8 cellular contexts compared by ENCODE assay signal in genomic region chr9:98708933-98709911, GRCh38. TPM values are rescaled to one million over a fixed set of nuclear protein-coding genes. Genes with fewer than 3 reads are reported as not detected.
A peak's percentile ranks its signal among the peaks of the same experiment; 100 is the strongest.
DNase-seq lines count a peak whose midpoint lies in the region; ATAC-seq and TF ChIP-seq lines count a peak whose summit lies in the region.
"Had no signal": no experiment of that assay in that cellular context is flagged by ENCODE, and none has a peak within 500 bp of the region (broad histone marks: within the 10 kb centered on the region; RNA-seq: fewer than 3 reads in every experiment).

Gene GABBR2, minus strand, starts transcription at chr9:98708935. Its CDS starts 198 bp downstream, at chr9:98708737.

- peak; percentile 33 for DNase-seq in EL
- peak; percentile 2 for DNase-seq in NCI-H146 treated with DMSO at 0.1 percent for 48 hours (lab: John Stamatoyannopoulos, UW; ENCODE audit: unreplicated experiment)
- DNase-seq in fibroblast of lung (ENCODE audit: low read depth in 2 of 2) = peak in 1 of 2 donors; percentile 23
- no peak for DNase-seq in psoas muscle
- no peak for DNase-seq in activated CD8-positive, alpha-beta memory T cell treated with anti-CD3 and anti-CD28 coated beads, Interleukin-2, amount 50 U/mL, for 4 hours
- DNase-seq: activated gamma-delta T cell had no signal

- H3K36me3 ChIP-seq in fibroblast of lung (ENCODE audit: control insufficient read depth, insufficient read depth, low read length) = no peaks in the 10 kb centered on the region
- H3K36me3 ChIP-seq in psoas muscle (ENCODE audit: insufficient read depth in 1 of 2, low read depth in 1 of 2) = no peaks in the 10 kb centered on the region

- H3K4me3 ChIP-seq in fibroblast of lung (replicated peaks in 1 of 4; ENCODE audit: control extremely low read depth in 1 of 4, insufficient read depth in 1 of 4, low read depth in 3 of 4, low read length in 4 of 4) (peak within 1 kb of the TSS in 1 of 4 experiments; percentile 47), psoas muscle (peak within 1 kb of the TSS; percentile 57)

- H3K27ac ChIP-seq in fibroblast of lung (ENCODE audit: insufficient read depth, low read length) (no peak within 1 kb of the TSS), psoas muscle (no peak within 1 kb of the TSS)

- no peak within 1 kb of the TSS for H3K9ac ChIP-seq in fibroblast of lung (ENCODE audit: insufficient read depth, low read length)

- no peak within 1 kb of the TSS for H2AFZ ChIP-seq in fibroblast of lung (ENCODE audit: low read length)

- 1 to 2% (median 2%) methylated on average over 52 to 110 of the region's 111 CpGs for WGBS in psoas muscle, 3 donors

- H3K4me1 ChIP-seq in fibroblast of lung (ENCODE audit: control insufficient read depth, extremely low read depth, insufficient read depth, low read length) (no peaks in the 10 kb centered on the region), psoas muscle (no peaks in the 10 kb centered on the region)

- intact Hi-C loops in psoas muscle (cut with DNase I) = no loop called here

- no peaks in the 10 kb centered on the region for H3K79me2 ChIP-seq in fibroblast of lung (ENCODE audit: control insufficient read depth, insufficient read depth, low read length)

- H3K4me2 ChIP-seq in fibroblast of lung (ENCODE audit: extremely low read depth, insufficient read depth, low read length) = peak within 1 kb of the TSS; percentile 82

- no peaks in the 10 kb centered on the region for H4K20me1 ChIP-seq in fibroblast of lung (ENCODE audit: control insufficient read depth, extremely low read depth, insufficient read depth, low read length)

- TF ChIP-seq CTCF in fibroblast of lung (conservative IDR thresholded peaks at IDR 0.05 in 1 of 2, IDR thresholded peaks at IDR 0.05 in 1 of 2; ENCODE audit: low read depth in 1 of 2, low read length in 2 of 2) (no peak), psoas muscle (IDR thresholded peaks at IDR 0.05) (no peak)

- no peaks in the 10 kb centered on the region for H3K9me3 ChIP-seq in fibroblast of lung (ENCODE audit: control insufficient read depth, insufficient read depth, low read depth, low read length)
- no peaks in the 10 kb centered on the region for H3K9me3 ChIP-seq in psoas muscle

- H3K27me3 ChIP-seq in fibroblast of lung (ENCODE audit: control insufficient read depth, insufficient read depth, low read length) (peaks cover 33% of the 10 kb centered on the region), psoas muscle (ENCODE audit: insufficient read depth in 3 of 3, low read length in 2 of 3) (peaks cover 7 to 78% (median 11%) of the 10 kb centered on the region in 3 donors)

- no peak for ATAC-seq in psoas muscle
- no peak for ATAC-seq in HG03460 (IDR thresholded peaks at IDR 0.05; ENCODE audit: unreplicated experiment)
- no peak for ATAC-seq in GM21529 (IDR thresholded peaks at IDR 0.05; ENCODE audit: unreplicated experiment)

RNA-seq across cellular contexts. Expression of gene GABBR2, which starts in this region (rescaled TPM):
- total RNA-seq in fibroblast of lung (under 0.01 and 0.33 TPM in 2 replicates), psoas muscle (under 1 TPM; 0.38 to 0.66 (median 0.42) TPM)
- polyA plus RNA-seq in fibroblast of lung (0.32 and 0.88 TPM in 2 replicates), psoas muscle (under 1 TPM; 0.08 to 0.34 (median 0.14) TPM)
- 0.78 and 1.3 TPM in 2 replicates for polyA plus RNA-seq in fibroblast of lung (2012)
- 1.6 and 17.3 TPM in 2 replicates for polyA minus RNA-seq in fibroblast of lung (ENCODE audit: low replicate concordance)

Comparison
In these comparisons a context has a peak if more than half of its experiments do, and no peak if none do; other contexts are left out.
1. DNase-seq: peak in EL (single experiment) and NCI-H146 treated with DMSO at 0.1 percent for 48 hours (single experiment); none in psoas muscle (0 of 2) and activated CD8-positive, alpha-beta memory T cell treated with anti-CD3 and anti-CD28 coated beads, Interleukin-2, amount 50 U/mL, for 4 hours (single experiment).